ENCODE assay signal across 19 cellular contexts in the genomic region with DNA sequence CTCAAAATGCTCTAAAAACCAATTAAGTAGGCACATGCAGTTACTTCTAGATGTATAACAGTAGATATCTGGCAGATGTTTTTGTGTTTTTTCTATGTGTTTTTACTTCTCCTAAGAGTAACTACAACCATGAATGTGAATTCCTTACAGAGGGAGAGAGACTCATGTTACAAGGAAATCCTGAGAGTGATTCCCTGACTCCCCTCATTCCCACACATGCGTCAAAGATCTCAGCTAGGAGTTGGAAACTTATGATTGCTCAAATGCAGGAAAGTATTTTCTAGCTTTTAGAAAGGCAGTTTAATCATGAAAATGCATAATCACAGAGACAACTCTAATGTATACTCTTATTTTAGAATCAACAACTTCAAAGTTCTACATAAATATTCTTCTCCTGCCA.
DNase-seq lines count a peak whose midpoint lies in the region; ATAC-seq and TF ChIP-seq lines count a peak whose summit lies in the region.
"Had no signal": no experiment of that assay in that cellular context is flagged by ENCODE, and none has a peak within 500 bp of the region (broad histone marks: within the 10 kb centered on the region; RNA-seq: fewer than 3 reads in every experiment).

No MANE protein-coding gene starts in this region.

- H3F3A ChIP-seq in PC-3 (ENCODE audit: low read length, unreplicated experiment): no peaks in the 10 kb centered on the region

- H3K9me3 ChIP-seq in sigmoid colon (no peaks in the 10 kb centered on the region), MG63 (no peaks in the 10 kb centered on the region), PC-3 (ENCODE audit: low read length) (no peaks in the 10 kb centered on the region)

- H3K4me2 ChIP-seq in PC-3 (ENCODE audit: low read length): no peak overlapping the region
- H3K4me2 ChIP-seq: KMS-11 had no signal

- DNase-seq in EH (ENCODE audit: low read depth) (peak; percentile 50), choroid plexus epithelial cell (ENCODE audit: low read depth) (peak; percentile 41), iris pigment epithelial cell (ENCODE audit: low read depth) (peak; percentile 38), sigmoid colon (no peak), MG63 (no peak), cortex of kidney (lab: John Stamatoyannopoulos, UW) (no peak), PC-3 (no peak)
- DNase-seq: CD4-positive, CD25-positive, alpha-beta regulatory T cell; DMS53; NCI-H1417; NCI-H187; NCI-H2107; NCI-H510A; NCI-H774; OCI-M1; RPMI8226; SHP77 treated with DMSO at 0.1 percent for 48 hours had no signal

- no peak for TF ChIP-seq EP300 in sigmoid colon (IDR thresholded peaks at IDR 0.05)

- TF ChIP-seq CTCF in choroid plexus epithelial cell (conservative IDR thresholded peaks at IDR 0.05; ENCODE audit: low read depth, low read length): no peak
- no peak for TF ChIP-seq CTCF in sigmoid colon (IDR thresholded peaks at IDR 0.05)
- TF ChIP-seq CTCF in PC-3 (conservative IDR thresholded peaks at IDR 0.05; ENCODE audit: low read depth, low read length): no peak

- H3K4me3 ChIP-seq in choroid plexus epithelial cell (ENCODE audit: low read depth, low read length): no peak overlapping the region
- H3K4me3 ChIP-seq in sigmoid colon: no peak overlapping the region
- no peak overlapping the region for H3K4me3 ChIP-seq in MG63
- H3K4me3 ChIP-seq in PC-3 (ENCODE audit: low read length): no peak overlapping the region

- intact Hi-C loops in sigmoid colon (cut with DNase I) (no loop called here), PC-3 (cut with micrococcal nuclease) (no loop called here)

- H3K27me3 ChIP-seq in sigmoid colon (no peaks in the 10 kb centered on the region), MG63 (no peaks in the 10 kb centered on the region), PC-3 (ENCODE audit: low read length) (no peaks in the 10 kb centered on the region)

- H4K20me1 ChIP-seq in PC-3 (ENCODE audit: low read length): no peaks in the 10 kb centered on the region

- TF ChIP-seq POLR2A in sigmoid colon (IDR thresholded peaks at IDR 0.05): no peak

- WGBS in sigmoid colon, 2 donors: 87 to 89% methylated on average over 1 of the region's 1 CpG

- no peaks in the 10 kb centered on the region for H3K9me2 ChIP-seq in PC-3 (replicated peaks; ENCODE audit: low read length)

- H3K9ac ChIP-seq in PC-3 (ENCODE audit: low read length): no peak overlapping the region
- H3K9ac ChIP-seq: KMS-11 had no signal

- peaks cover 0 to 41% (median 29%) of the 10 kb centered on the region in 4 donors for H3K4me1 ChIP-seq in sigmoid colon
- H3K4me1 ChIP-seq in PC-3 (ENCODE audit: insufficient read depth, low read length): no peaks in the 10 kb centered on the region

- H2AFZ ChIP-seq in PC-3 (ENCODE audit: low read length): no peak overlapping the region

- POLR2A ChIA-PET in PC-3 (lab: Charles Lee; ENCODE audit: unreplicated experiment): no interaction called here

- H3K27ac ChIP-seq in sigmoid colon (peak overlapping the region; percentile 25 to 83 (median 68)), PC-3 (ENCODE audit: low read length) (no peak overlapping the region)
- H3K27ac ChIP-seq: KMS-11 had no signal

- peaks cover 8 to 84% (median 29%) of the 10 kb centered on the region in 4 donors for H3K36me3 ChIP-seq in sigmoid colon
- peaks cover 76% of the 10 kb centered on the region for H3K36me3 ChIP-seq in MG63
- H3K36me3 ChIP-seq in PC-3 (ENCODE audit: low read depth, low read length): no peaks in the 10 kb centered on the region; the same call in 1 of the 2 replicates

- no peaks in the 10 kb centered on the region for H3K79me2 ChIP-seq in PC-3 (ENCODE audit: low read length)

- BruUV-seq in PC-3 (replicated peaks; lab: Mats Ljungman, UMichigan): no TSS peak

- CTCF ChIA-PET in PC-3 (lab: Charles Lee): no interaction called here

- ATAC-seq in HG02970 (IDR thresholded peaks at IDR 0.05; ENCODE audit: low FRiP score, unreplicated experiment) (no peak), PC-3 (no peak)

Comparison
In these comparisons a context has a peak if more than half of its experiments do, and no peak if none do; other contexts are left out.
1. DNase-seq: peak in EH (single experiment), choroid plexus epithelial cell (single experiment) and iris pigment epithelial cell (single experiment); none in sigmoid colon (single experiment), MG63 (single experiment), cortex of kidney (single experiment) and PC-3 (single experiment).